17 cellular contexts compared by ENCODE assay signal in the genomic region with DNA sequence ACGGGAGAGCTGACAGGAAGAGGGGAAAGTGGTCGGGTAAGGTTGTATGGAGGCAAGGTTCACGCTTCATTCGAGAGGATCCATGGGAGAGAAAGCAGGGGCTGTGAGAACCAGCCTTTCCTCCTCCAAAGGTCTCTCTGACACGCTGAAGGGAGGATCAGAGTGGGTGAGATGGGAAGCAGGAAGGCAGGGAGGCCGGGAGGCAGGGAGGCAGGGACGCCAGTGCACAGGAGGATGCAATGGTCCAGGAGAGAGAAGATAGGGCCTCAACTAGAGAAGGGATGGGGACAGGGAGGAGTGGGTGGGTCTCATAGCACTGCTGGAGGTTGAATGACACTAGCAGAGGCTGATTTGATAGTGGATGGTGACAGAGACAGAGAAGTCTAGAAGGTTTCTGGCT. TPM values are rescaled to one million over a fixed set of nuclear protein-coding genes. Genes with fewer than 3 reads are reported as not detected.
A peak's percentile ranks its signal among the peaks of the same experiment; 100 is the strongest.
DNase-seq lines count a peak whose midpoint lies in the region; ATAC-seq and TF ChIP-seq lines count a peak whose summit lies in the region.
"Had no signal": no experiment of that assay in that cellular context is flagged by ENCODE, and none has a peak within 500 bp of the region (broad histone marks: within the 10 kb centered on the region; RNA-seq: fewer than 3 reads in every experiment).

No MANE protein-coding gene starts in this region.

- H3K4me1 ChIP-seq in GM23338 (ENCODE audit: insufficient read depth): peaks cover 39% of the 10 kb centered on the region

- no peak overlapping the region for H3K4me3 ChIP-seq in GM23338
- H3K4me3 ChIP-seq: K562, MG63 had no signal

- no peaks in the 10 kb centered on the region for H3K36me3 ChIP-seq in GM23338 (ENCODE audit: insufficient read depth)
- H3K36me3 ChIP-seq: MG63 had no signal

- H3K4me3 Mint-ChIP-seq in brain (peak overlapping the region in 1 of 5 experiments; percentile 55), nephron progenitor cell (no peak overlapping the region), GM23338 (no peak overlapping the region)
- H3K4me3 Mint-ChIP-seq: CD8-positive, alpha-beta T cell had no signal

- H3K9me2 ChIP-seq in GM23338 (ENCODE audit: insufficient read depth): no peaks in the 10 kb centered on the region

- no peaks in the 10 kb centered on the region for H3K79me2 ChIP-seq in GM23338 (replicated peaks; ENCODE audit: insufficient read depth)

- no peaks in the 10 kb centered on the region for H4K20me1 ChIP-seq in GM23338 (replicated peaks; ENCODE audit: insufficient read depth)

- H3K4me1 Mint-ChIP-seq in brain (peaks cover 58% of the 10 kb centered on the region), nephron progenitor cell (peaks cover 68% of the 10 kb centered on the region), GM23338 (peaks cover 54% of the 10 kb centered on the region)

- H3K36me3 Mint-ChIP-seq in brain: no peaks in the 10 kb centered on the region
- H3K36me3 Mint-ChIP-seq in nephron progenitor cell (ENCODE audit: low read depth): no peaks in the 10 kb centered on the region
- H3K36me3 Mint-ChIP-seq in GM23338 (ENCODE audit: low read depth): peaks cover 5% of the 10 kb centered on the region; the same call in 2 of the 3 replicates
- H3K36me3 Mint-ChIP-seq: CD8-positive, alpha-beta T cell had no signal

- TF ChIP-seq CTCF in brain (conservative IDR thresholded peaks at IDR 0.05): no peak
- TF ChIP-seq CTCF in nephron progenitor cell (IDR thresholded peaks at IDR 0.05): no peak
- no peak for TF ChIP-seq CTCF in GM23338 (conservative IDR thresholded peaks at IDR 0.05; ENCODE audit: low read depth in 2 of 2)
- no peak for TF ChIP-seq CTCF in GM20000 (IDR thresholded peaks at IDR 0.05; ENCODE audit: extremely low read depth, missing control alignments)

- peaks cover 3% of the 10 kb centered on the region for H3K27me3 Mint-ChIP-seq in brain
- no peaks in the 10 kb centered on the region for H3K27me3 Mint-ChIP-seq in nephron progenitor cell (ENCODE audit: low read depth, poor library complexity)
- peaks cover 15% of the 10 kb centered on the region for H3K27me3 Mint-ChIP-seq in GM23338 (ENCODE audit: insufficient read depth, low read depth, poor library complexity)

- ATAC-seq in GM23338 (no peak), GM21381 (IDR thresholded peaks at IDR 0.05; ENCODE audit: unreplicated experiment) (no peak)
- ATAC-seq: CD8-positive, alpha-beta T cell; K562 had no signal

- H3K9me3 Mint-ChIP-seq in brain (no peaks in the 10 kb centered on the region), nephron progenitor cell (no peaks in the 10 kb centered on the region), GM23338 (peaks cover 2% of the 10 kb centered on the region; the same call in 1 of the 3 replicates)
- H3K9me3 Mint-ChIP-seq: CD8-positive, alpha-beta T cell had no signal

- no peak overlapping the region for H3K27ac ChIP-seq in GM23338 (ENCODE audit: low read depth)

- DNase-seq in ecto neural progenitor cell (ENCODE audit: low spot score) (peak; percentile 43), nephron progenitor cell (no peak), GM23338 (ENCODE audit: low spot score) (no peak), GM20000 (ENCODE audit: low spot score) (no peak), SHP77 treated with DMSO at 0.1 percent for 48 hours (lab: John Stamatoyannopoulos, UW) (no peak)
- DNase-seq: ACHN; CD8-positive, alpha-beta T cell; DMS153; MG63; NCI-H1417; NCI-H1694 treated with DMSO at 0.1 percent for 48 hours; NCI-H2081 treated with DMSO at 0.1 percent for 48 hours; NCI-H526; Right ventricle myocardium superior had no signal

- peak overlapping the region in 4 of 5 experiments; percentile 4 to 95 (median 38) for H3K27ac Mint-ChIP-seq in brain
- H3K27ac Mint-ChIP-seq in nephron progenitor cell: peak overlapping the region; percentile 14
- H3K27ac Mint-ChIP-seq in GM23338: no peak overlapping the region
- H3K27ac Mint-ChIP-seq: CD8-positive, alpha-beta T cell had no signal

- no peaks in the 10 kb centered on the region for H3K27me3 ChIP-seq in GM23338 (ENCODE audit: insufficient read depth)
- H3K27me3 ChIP-seq: MG63 had no signal

- H2AFZ ChIP-seq in GM23338: no peak overlapping the region

- no peak overlapping the region for H3K4me2 ChIP-seq in GM23338

- no peaks in the 10 kb centered on the region for H3F3A ChIP-seq in GM23338 (replicated peaks; ENCODE audit: low read depth)

TF ChIP-seq in GM23338, 12 proteins besides CTCF, POLR2A, EP300 and RAD21 (continues in another document):
- TF ChIP-seq EZH2phosphoT487 (IDR thresholded peaks at IDR 0.05; ENCODE audit: unreplicated experiment) (no peak), CREB1 (CRISPR knock-in tag; IDR thresholded peaks at IDR 0.05; ENCODE audit: low read depth) (no peak), NANOG (IDR thresholded peaks at IDR 0.05; ENCODE audit: borderline replicate concordance) (no peak), EZH2 (IDR thresholded peaks at IDR 0.05; ENCODE audit: low read depth, unreplicated experiment) (no peak), ZNF114 (CRISPR knock-in tag; IDR thresholded peaks at IDR 0.05) (no peak), JUNB (IDR thresholded peaks at IDR 0.05; ENCODE audit: unreplicated experiment) (no peak), POLR2AphosphoS5 (IDR thresholded peaks at IDR 0.05; ENCODE audit: low read depth) (no peak), ZNF331 (CRISPR knock-in tag; IDR thresholded peaks at IDR 0.05; ENCODE audit: low read depth) (no peak)
- TF ChIP-seq, protein P1, sequence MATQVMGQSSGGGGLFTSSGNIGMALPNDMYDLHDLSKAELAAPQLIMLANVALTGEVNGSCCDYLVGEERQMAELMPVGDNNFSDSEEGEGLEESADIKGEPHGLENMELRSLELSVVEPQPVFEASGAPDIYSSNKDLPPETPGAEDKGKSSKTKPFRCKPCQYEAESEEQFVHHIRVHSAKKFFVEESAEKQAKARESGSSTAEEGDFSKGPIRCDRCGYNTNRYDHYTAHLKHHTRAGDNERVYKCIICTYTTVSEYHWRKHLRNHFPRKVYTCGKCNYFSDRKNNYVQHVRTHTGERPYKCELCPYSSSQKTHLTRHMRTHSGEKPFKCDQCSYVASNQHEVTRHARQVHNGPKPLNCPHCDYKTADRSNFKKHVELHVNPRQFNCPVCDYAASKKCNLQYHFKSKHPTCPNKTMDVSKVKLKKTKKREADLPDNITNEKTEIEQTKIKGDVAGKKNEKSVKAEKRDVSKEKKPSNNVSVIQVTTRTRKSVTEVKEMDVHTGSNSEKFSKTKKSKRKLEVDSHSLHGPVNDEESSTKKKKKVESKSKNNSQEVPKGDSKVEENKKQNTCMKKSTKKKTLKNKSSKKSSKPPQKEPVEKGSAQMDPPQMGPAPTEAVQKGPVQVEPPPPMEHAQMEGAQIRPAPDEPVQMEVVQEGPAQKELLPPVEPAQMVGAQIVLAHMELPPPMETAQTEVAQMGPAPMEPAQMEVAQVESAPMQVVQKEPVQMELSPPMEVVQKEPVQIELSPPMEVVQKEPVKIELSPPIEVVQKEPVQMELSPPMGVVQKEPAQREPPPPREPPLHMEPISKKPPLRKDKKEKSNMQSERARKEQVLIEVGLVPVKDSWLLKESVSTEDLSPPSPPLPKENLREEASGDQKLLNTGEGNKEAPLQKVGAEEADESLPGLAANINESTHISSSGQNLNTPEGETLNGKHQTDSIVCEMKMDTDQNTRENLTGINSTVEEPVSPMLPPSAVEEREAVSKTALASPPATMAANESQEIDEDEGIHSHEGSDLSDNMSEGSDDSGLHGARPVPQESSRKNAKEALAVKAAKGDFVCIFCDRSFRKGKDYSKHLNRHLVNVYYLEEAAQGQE (IDR thresholded peaks at IDR 0.05; ENCODE audit: unreplicated experiment): no peak

RNA-seq across cellular contexts. Expression of a gene that starts 54.1 kb away (rescaled TPM):
- polyA plus RNA-seq in brain (ENCODE audit: insufficient read depth, low read depth, low replicate concordance): 90.1 TPM
- total RNA-seq in GM23338 (2014; rRNA removed; shearing (Covaris generic)): 137 and 144 TPM in 2 replicates
- 81.7 and 87.8 TPM in 2 replicates for polyA plus RNA-seq in GM23338 (2016; fragmentation: Nextera tagmentation; extraction: Ambion mirVana)
- total RNA-seq: CD8-positive, alpha-beta T cell had no signal

RNA-seq across cellular contexts. Expression of a gene that starts 58.0 kb away (rescaled TPM):
- 6.5 TPM for polyA plus RNA-seq in brain (ENCODE audit: insufficient read depth, low read depth, low replicate concordance)
- total RNA-seq in GM23338 (2014; rRNA removed; shearing (Covaris generic)): 1.5 and 2.2 TPM in 2 replicates
- 0.68 and 1.0 TPM in 2 replicates for polyA plus RNA-seq in GM23338 (2016; fragmentation: Nextera tagmentation; extraction: Ambion mirVana)
